Comparison of ENCODE assay signal across 20 cellular contexts in genomic region chr1:240607006-240607405, GRCh38. TPM values are rescaled to one million over a fixed set of nuclear protein-coding genes. Genes with fewer than 3 reads are reported as not detected.
"Had no signal": no experiment of that assay in that cellular context is flagged by ENCODE, and none has a peak within 500 bp of the region (broad histone marks: within the 10 kb centered on the region; RNA-seq: fewer than 3 reads in every experiment).

No MANE protein-coding gene starts in this region.

- DNase-seq: effector CD8-positive, alpha-beta T cell; heart left ventricle; hippocampal formation; mesendoderm; naive thymus-derived CD8-positive, alpha-beta T cell; psoas muscle; retina; sigmoid colon; stimulated activated CD4-positive, alpha-beta T cell treated with anti-CD3 and anti-CD28 coated beads, Interleukin-2, amount 100 ng/mL, for 24 hours; stimulated activated CD4-positive, alpha-beta T cell treated with anti-CD3 and anti-CD28 coated beads, Interleukin-4, amount 100 ng/mL, for 4 hours; stimulated activated naive B cell treated with anti-CD40 and anti-IgM and Interleukin-4, amounts not matched to agents 10 μg/mL and 1 μg/mL and 100 μg/mL, for 72 hours; stimulated activated naive CD8-positive, alpha-beta T cell treated with anti-CD3 and anti-CD28 coated beads, Interleukin-15, amount 100 ng/mL, for 72 hours; testis had no signal

- H3K9me3 ChIP-seq: heart left ventricle, neutrophil, psoas muscle, sigmoid colon, testis, tibial nerve had no signal

- H3K27me3 ChIP-seq: sigmoid colon, testis, tibial nerve had no signal

- H3K4me1 ChIP-seq: psoas muscle, testis had no signal

- H3K27ac ChIP-seq: coronary artery, heart left ventricle, neutrophil, psoas muscle, sigmoid colon, skin epidermis, testis, tibial nerve had no signal

- H3K4me3 ChIP-seq: coronary artery, heart left ventricle, psoas muscle, sigmoid colon, skin epidermis, testis, tibial nerve had no signal

- H3K36me3 ChIP-seq: heart left ventricle, neutrophil, sigmoid colon, tibial nerve had no signal

- ATAC-seq: heart left ventricle; naive thymus-derived CD8-positive, alpha-beta T cell; psoas muscle; stimulated activated naive B cell treated with anti-CD40 and anti-IgM and Interleukin-4, amounts not matched to agents 10 μg/mL and 1 μg/mL and 100 μg/mL, for 72 hours; stimulated activated naive CD8-positive, alpha-beta T cell treated with anti-CD3 and anti-CD28 coated beads, Interleukin-15, amount 100 ng/mL, for 72 hours had no signal

RNA-seq across cellular contexts. Expression of gene GREM2, which starts 4.9 kb away (rescaled TPM):
- total RNA-seq: dermis microvascular lymphatic vessel endothelial cell; glomerular endothelial cell; lung microvascular endothelial cell; naive thymus-derived CD8-positive, alpha-beta T cell had no signal
- polyA plus RNA-seq: heart left ventricle had no signal
